ENCODE assay signal across 1 cellular context in the genomic region with DNA sequence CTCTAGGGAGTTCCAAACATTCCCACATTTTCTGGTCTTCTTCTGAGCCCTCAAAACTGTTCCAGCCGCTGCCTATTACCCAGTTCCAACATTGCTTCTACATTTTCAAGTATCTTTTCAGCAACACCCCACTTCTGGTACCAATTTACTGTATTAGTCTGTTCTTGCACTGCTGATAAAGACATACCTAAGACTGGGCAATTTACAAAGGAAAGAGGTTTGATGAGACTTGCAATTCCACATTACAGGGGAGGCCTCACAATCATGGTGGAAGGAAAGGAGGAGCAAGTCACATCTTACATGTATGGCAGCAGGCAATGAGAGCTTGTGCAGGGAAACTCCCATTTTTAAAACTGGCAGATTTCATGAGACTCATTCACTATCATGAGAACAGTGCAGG.
TF ChIP-seq lines count a peak whose summit lies in the region.

No MANE protein-coding gene starts in this region.

TF ChIP-seq in K562, 482 proteins besides CTCF, POLR2A, EP300 and RAD21 (continued from another document):
- TF ChIP-seq GATAD2A (IDR thresholded peaks at IDR 0.05) = no peak
- peak; percentile 94 for TF ChIP-seq TRIM28 (IDR thresholded peaks at IDR 0.05)
- TF ChIP-seq ZNF431 (CRISPR knock-in tag; IDR thresholded peaks at IDR 0.05) = peak; percentile 98
- TF ChIP-seq ZNF707 (CRISPR knock-in tag; conservative IDR thresholded peaks at IDR 0.05) = peak; percentile 100
- TF ChIP-seq FOXK2 (conservative IDR thresholded peaks at IDR 0.05 in 1 of 2, IDR thresholded peaks at IDR 0.05 in 1 of 2; ENCODE audit: low read depth in 2 of 2) = no peak
- no peak for TF ChIP-seq RFX5 (IDR thresholded peaks at IDR 0.05; ENCODE audit: low read depth, low read length)
- TF ChIP-seq, protein P1, sequence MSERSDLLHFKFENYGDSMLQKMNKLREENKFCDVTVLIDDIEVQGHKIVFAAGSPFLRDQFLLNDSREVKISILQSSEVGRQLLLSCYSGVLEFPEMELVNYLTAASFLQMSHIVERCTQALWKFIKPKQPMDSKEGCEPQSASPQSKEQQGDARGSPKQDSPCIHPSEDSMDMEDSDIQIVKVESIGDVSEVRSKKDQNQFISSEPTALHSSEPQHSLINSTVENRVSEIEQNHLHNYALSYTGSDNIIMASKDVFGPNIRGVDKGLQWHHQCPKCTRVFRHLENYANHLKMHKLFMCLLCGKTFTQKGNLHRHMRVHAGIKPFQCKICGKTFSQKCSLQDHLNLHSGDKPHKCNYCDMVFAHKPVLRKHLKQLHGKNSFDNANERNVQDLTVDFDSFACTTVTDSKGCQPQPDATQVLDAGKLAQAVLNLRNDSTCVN (CRISPR knock-in tag; IDR thresholded peaks at IDR 0.05) = no peak
- TF ChIP-seq, protein P2, sequence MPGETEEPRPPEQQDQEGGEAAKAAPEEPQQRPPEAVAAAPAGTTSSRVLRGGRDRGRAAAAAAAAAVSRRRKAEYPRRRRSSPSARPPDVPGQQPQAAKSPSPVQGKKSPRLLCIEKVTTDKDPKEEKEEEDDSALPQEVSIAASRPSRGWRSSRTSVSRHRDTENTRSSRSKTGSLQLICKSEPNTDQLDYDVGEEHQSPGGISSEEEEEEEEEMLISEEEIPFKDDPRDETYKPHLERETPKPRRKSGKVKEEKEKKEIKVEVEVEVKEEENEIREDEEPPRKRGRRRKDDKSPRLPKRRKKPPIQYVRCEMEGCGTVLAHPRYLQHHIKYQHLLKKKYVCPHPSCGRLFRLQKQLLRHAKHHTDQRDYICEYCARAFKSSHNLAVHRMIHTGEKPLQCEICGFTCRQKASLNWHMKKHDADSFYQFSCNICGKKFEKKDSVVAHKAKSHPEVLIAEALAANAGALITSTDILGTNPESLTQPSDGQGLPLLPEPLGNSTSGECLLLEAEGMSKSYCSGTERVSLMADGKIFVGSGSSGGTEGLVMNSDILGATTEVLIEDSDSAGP (CRISPR knock-in tag; IDR thresholded peaks at IDR 0.05) = no peak
- no peak for TF ChIP-seq CBX2 (IDR thresholded peaks at IDR 0.05; ENCODE audit: insufficient read depth, low read length, poor library complexity, severe bottlenecking)
- TF ChIP-seq HCFC1 (IDR thresholded peaks at IDR 0.05; ENCODE audit: low read depth, low read length) = no peak
- TF ChIP-seq PYGO2 (tag; IDR thresholded peaks at IDR 0.05) = no peak
- TF ChIP-seq, protein P3, sequence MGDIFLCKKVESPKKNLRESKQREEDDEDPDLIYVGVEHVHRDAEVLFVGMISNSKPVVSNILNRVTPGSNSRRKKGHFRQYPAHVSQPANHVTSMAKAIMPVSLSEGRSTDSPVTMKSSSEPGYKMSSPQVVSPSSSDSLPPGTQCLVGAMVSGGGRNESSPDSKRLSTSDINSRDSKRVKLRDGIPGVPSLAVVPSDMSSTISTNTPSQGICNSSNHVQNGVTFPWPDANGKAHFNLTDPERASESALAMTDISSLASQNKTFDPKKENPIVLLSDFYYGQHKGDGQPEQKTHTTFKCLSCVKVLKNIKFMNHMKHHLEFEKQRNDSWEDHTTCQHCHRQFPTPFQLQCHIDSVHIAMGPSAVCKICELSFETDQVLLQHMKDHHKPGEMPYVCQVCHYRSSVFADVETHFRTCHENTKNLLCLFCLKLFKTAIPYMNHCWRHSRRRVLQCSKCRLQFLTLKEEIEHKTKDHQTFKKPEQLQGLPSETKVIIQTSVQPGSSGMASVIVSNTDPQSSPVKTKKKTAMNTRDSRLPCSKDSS (IDR thresholded peaks at IDR 0.05; ENCODE audit: low read depth, partially characterized antibody) = peak; percentile 88
- 0 out of 2 replicates have a peak, but pooled peaks have one; percentile 27 for TF ChIP-seq ADNP (tag; IDR thresholded peaks at IDR 0.05)
